In the genomic region with DNA sequence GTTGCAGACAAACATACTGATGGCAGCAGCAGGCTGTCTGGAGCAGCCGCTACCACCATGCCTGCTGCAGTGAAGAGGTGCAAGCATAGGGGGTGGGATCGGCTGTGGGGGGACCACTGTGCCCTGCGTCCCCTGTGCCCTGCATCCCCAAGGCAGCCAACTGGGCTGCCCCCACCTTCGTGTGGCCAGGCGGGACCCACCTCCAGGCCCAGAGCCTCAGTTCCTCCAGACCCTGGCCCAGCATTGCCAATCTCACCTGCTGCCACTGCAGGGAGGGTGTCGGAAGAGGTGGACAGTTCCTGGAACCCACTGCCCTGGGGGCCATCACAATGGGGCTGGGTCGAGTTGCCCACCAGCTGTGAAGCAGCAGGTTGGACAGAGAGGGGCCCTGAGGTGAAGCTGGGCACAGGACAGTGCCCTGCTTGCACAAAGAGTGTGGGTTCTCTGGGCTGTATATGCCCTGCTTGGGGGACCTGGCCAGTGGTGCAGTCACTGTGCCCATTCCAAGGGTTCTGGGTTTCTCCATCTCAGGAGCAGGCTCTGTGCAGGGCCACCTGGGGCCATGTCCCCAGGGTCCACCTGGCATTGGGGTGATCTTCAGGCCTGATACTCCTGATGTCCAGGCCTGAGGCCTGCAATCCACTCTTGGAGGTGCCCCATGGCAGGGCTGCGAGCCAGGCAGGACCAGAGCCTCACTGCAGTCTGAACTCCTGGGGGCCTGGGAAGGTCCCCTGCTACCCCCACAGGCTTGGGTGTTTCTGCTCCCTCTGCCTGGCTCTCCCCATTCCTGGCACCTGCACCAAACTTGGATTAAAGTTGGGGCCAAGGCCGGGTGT, we compare ENCODE assay signal across 1 cellular context.
TF ChIP-seq lines count a peak whose summit lies in the region.

No MANE protein-coding gene starts in this region.

TF ChIP-seq in IMR-90, 13 proteins besides CTCF, POLR2A, EP300 and RAD21 (continued from another document):
- TF ChIP-seq, protein P1, sequence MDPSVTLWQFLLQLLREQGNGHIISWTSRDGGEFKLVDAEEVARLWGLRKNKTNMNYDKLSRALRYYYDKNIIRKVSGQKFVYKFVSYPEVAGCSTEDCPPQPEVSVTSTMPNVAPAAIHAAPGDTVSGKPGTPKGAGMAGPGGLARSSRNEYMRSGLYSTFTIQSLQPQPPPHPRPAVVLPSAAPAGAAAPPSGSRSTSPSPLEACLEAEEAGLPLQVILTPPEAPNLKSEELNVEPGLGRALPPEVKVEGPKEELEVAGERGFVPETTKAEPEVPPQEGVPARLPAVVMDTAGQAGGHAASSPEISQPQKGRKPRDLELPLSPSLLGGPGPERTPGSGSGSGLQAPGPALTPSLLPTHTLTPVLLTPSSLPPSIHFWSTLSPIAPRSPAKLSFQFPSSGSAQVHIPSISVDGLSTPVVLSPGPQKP (IDR thresholded peaks at IDR 0.05; ENCODE audit: borderline replicate concordance, low read depth, low read length) = no peak
- TF ChIP-seq BHLHE40 (IDR thresholded peaks at IDR 0.05; ENCODE audit: low read depth, low read length) (no peak), MAFK (IDR thresholded peaks at IDR 0.05; ENCODE audit: low read depth, low read length) (no peak)
